17 cellular contexts compared by ENCODE assay signal in genomic region chrX:97704881-97705280, GRCh38.
"Had no signal": no experiment of that assay in that cellular context is flagged by ENCODE, and none has a peak within 500 bp of the region (broad histone marks: within the 10 kb centered on the region; RNA-seq: fewer than 3 reads in every experiment).

No MANE protein-coding gene starts in this region.

- ATAC-seq: gastrocnemius medialis; heart right ventricle; left lobe of liver; naive thymus-derived CD8-positive, alpha-beta T cell had no signal

- H3K9me3 ChIP-seq: esophagus muscularis mucosa, gastrocnemius medialis, heart right ventricle, neutrophil, sigmoid colon had no signal

- H3K4me1 ChIP-seq: esophagus muscularis mucosa, gastrocnemius medialis, heart right ventricle, sigmoid colon had no signal

- H3K4me3 ChIP-seq: esophagus muscularis mucosa, gastrocnemius medialis, heart right ventricle, sigmoid colon, skin epidermis had no signal

- DNase-seq: effector memory CD4-positive, alpha-beta T cell; gastrocnemius medialis; heart right ventricle; hypothalamus; kidney glomerular epithelial cell; mammary epithelial cell; naive thymus-derived CD8-positive, alpha-beta T cell; posterior cingulate gyrus; sigmoid colon; stimulated activated CD4-positive, alpha-beta T cell treated with anti-CD3 and anti-CD28 coated beads, Interleukin-12 subunit alpha, Interleukin-12 subunit beta, amount 100 ng/mL, for 4 hours; stimulated activated naive CD4-positive, alpha-beta T cell treated with Interleukin-2 at 50 U/mL for 16 hours; trophoblast cell had no signal

- H3K36me3 ChIP-seq: esophagus muscularis mucosa, gastrocnemius medialis, heart right ventricle, neutrophil, sigmoid colon had no signal

- H3K27ac ChIP-seq: epithelial cell of prostate, esophagus muscularis mucosa, gastrocnemius medialis, heart right ventricle, neutrophil, sigmoid colon, skin epidermis had no signal

- H3K27me3 ChIP-seq: esophagus muscularis mucosa, gastrocnemius medialis, neutrophil, sigmoid colon had no signal
